ENCODE assay signal across 15 cellular contexts in the genomic region with DNA sequence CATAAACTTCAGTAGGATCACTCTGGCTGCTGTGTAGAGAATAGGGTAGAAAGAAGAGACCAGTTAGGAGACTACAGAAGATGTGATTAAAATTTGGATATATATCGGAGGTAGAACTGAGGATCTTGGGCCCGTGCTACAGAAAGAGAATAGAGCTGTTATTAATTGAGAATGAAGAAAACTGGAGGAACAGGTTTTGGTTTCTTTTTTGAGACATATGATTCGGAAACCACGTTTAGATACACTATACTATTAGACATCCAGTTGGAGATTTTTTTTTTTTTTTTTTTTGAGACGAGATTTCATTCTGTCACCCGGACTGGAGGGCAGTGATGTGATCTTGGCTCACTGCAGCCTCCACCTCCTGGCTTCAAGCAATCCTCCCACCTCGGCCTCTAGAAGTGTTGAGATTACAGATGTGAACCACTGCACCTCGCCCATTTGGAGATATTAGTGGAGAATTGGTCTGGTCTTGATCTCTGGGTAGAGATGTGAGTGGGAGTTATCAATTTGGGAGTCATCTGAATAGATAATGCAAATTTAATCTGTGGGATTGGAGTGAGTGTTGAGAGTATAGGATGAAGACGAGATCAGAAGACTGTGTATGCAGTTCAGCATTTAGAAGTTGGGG.
A peak's percentile ranks its signal among the peaks of the same experiment; 100 is the strongest.
DNase-seq lines count a peak whose midpoint lies in the region; ATAC-seq and TF ChIP-seq lines count a peak whose summit lies in the region.
"Had no signal": no experiment of that assay in that cellular context is flagged by ENCODE, and none has a peak within 500 bp of the region (broad histone marks: within the 10 kb centered on the region; RNA-seq: fewer than 3 reads in every experiment).

No MANE protein-coding gene starts in this region.

- H2AFZ ChIP-seq in parathyroid adenoma: no peak overlapping the region

- peaks cover 23% of the 10 kb centered on the region for H3K79me2 ChIP-seq in parathyroid adenoma

- no peak for ATAC-seq in HG02588 (IDR thresholded peaks at IDR 0.05; ENCODE audit: unreplicated experiment)

- H3K4me2 ChIP-seq in parathyroid adenoma (ENCODE audit: low read length): peak overlapping the region; percentile 45

- DNase-seq in DMS53 (lab: John Stamatoyannopoulos, UW) (peak; percentile 57), LoVo (ENCODE audit: low spot score) (peak; percentile 32), epithelial cell of esophagus (ENCODE audit: low read depth) (peak; percentile 79), GM13976 (ENCODE audit: low spot score) (no peak), DMS 273 (lab: John Stamatoyannopoulos, UW; ENCODE audit: unreplicated experiment) (no peak)
- DNase-seq: activated CD4-positive, alpha-beta T cell treated with anti-CD3 and anti-CD28 coated beads, Interleukin-2, amount 50 U/mL, for 1 hour; activated CD8-positive, alpha-beta memory T cell treated with anti-CD3 and anti-CD28 coated beads, Interleukin-2, amount 50 U/mL, for 4 hours; activated gamma-delta T cell; amniotic stem cell; IMR-90; NCI-H2029 treated with DMSO at 0.1 percent for 48 hours; NCI-H524 treated with DMSO at 0.1 percent for 48 hours had no signal

- in situ Hi-C loops in GM13976 (cut with MboI; ENCODE audit: low sequenced_read_pairs, unreplicated experiment): no loop called here

- H3K4me1 ChIP-seq in parathyroid adenoma: peaks cover 12% of the 10 kb centered on the region

- H3K27me3 ChIP-seq in parathyroid adenoma (ENCODE audit: control insufficient read depth, insufficient read depth, low read length): no peaks in the 10 kb centered on the region
- H3K27me3 ChIP-seq: esophagus muscularis mucosa had no signal

- no peak overlapping the region for H3K9ac ChIP-seq in parathyroid adenoma

- TF ChIP-seq CTCF in epithelial cell of esophagus (IDR thresholded peaks at IDR 0.05; ENCODE audit: insufficient read depth, low read depth, low read length, missing control alignments) (no peak), parathyroid adenoma (IDR thresholded peaks at IDR 0.05) (no peak), GM13976 (IDR thresholded peaks at IDR 0.05; ENCODE audit: borderline replicate concordance, control extremely low read depth, extremely low read depth, insufficient read depth, missing control alignments) (no peak)

- no peaks in the 10 kb centered on the region for H3K36me3 ChIP-seq in parathyroid adenoma (ENCODE audit: control insufficient read depth, insufficient read depth, low read length)
- H3K36me3 ChIP-seq: esophagus muscularis mucosa had no signal

- H3K4me3 ChIP-seq in epithelial cell of esophagus (ENCODE audit: low read length): peak overlapping the region; percentile 34
- H3K4me3 ChIP-seq in parathyroid adenoma (ENCODE audit: low read depth, low read length): no peak overlapping the region
- H3K4me3 ChIP-seq: esophagus muscularis mucosa had no signal

- no peaks in the 10 kb centered on the region for H3K9me3 ChIP-seq in parathyroid adenoma (ENCODE audit: control insufficient read depth, low read length)
- H3K9me3 ChIP-seq: esophagus muscularis mucosa had no signal

- H3K27ac ChIP-seq in parathyroid adenoma: no peak overlapping the region
- H3K27ac ChIP-seq: esophagus muscularis mucosa had no signal

Comparison
In these comparisons a context has a peak if more than half of its experiments do, and no peak if none do; other contexts are left out.
1. DNase-seq: peak in DMS53 (single experiment), LoVo (single experiment) and epithelial cell of esophagus (single experiment); none in GM13976 (single experiment) and DMS 273 (single experiment).